ENCODE assay signal across 8 cellular contexts in genomic region chr14:29548948-29549370, GRCh38.
DNase-seq lines count a peak whose midpoint lies in the region; ATAC-seq and FAIRE-seq lines count a peak whose summit lies in the region.

No MANE protein-coding gene starts in this region.

- no peak overlapping the region for H3K4me3 Mint-ChIP-seq in activated naive CD4-positive, alpha-beta T cell treated with anti-CD3 and anti-CD28 coated beads, Interleukin-2, amount 10 ng/mL, durations not matched to agents 7 days and 5 days

- H3K27ac Mint-ChIP-seq in activated naive CD4-positive, alpha-beta T cell treated with anti-CD3 and anti-CD28 coated beads, Interleukin-2, amount 10 ng/mL, durations not matched to agents 7 days and 5 days, result no peak overlapping the region

- in situ Hi-C loops in T47D (cut with HindIII; ENCODE audit: low pct_unique_long_range_greater_than_20kb, low sequenced_read_pairs), result no loop called here

- no peaks in the 10 kb centered on the region for H3K4me1 Mint-ChIP-seq in activated naive CD4-positive, alpha-beta T cell treated with anti-CD3 and anti-CD28 coated beads, Interleukin-2, amount 10 ng/mL, durations not matched to agents 7 days and 5 days

- ATAC-seq in GM19395 (IDR thresholded peaks at IDR 0.05; ENCODE audit: unreplicated experiment) (peak; percentile 92), HG03565 (IDR thresholded peaks at IDR 0.05; ENCODE audit: unreplicated experiment) (peak; percentile 88)

- no peaks in the 10 kb centered on the region for H3K27me3 Mint-ChIP-seq in activated naive CD4-positive, alpha-beta T cell treated with anti-CD3 and anti-CD28 coated beads, Interleukin-2, amount 10 ng/mL, durations not matched to agents 7 days and 5 days

- CTCF ChIA-PET in activated naive CD4-positive, alpha-beta T cell treated with anti-CD3 and anti-CD28 coated beads, Interleukin-2, amount 10 ng/mL, durations not matched to agents 7 days and 5 days (lab: Charles Lee), result interaction anchor here (2.0 kb wide), 1 partner anchor 666 kb away, joined by 12 read pairs; no protein-coding TSS in a partner anchor

- DNase-seq in CMK (ENCODE audit: low read depth), result peak; percentile 21
- DNase-seq in NCI-H524 (lab: John Stamatoyannopoulos, UW), result peak; percentile 80 to 88
- DNase-seq in T47D (ENCODE audit: low read depth in 1 of 2, low spot score in 1 of 2), result peak; percentile 37 to 81
- peak; percentile 71 for DNase-seq in kidney glomerular epithelial cell (lab: John Stamatoyannopoulos, UW)
- peak; percentile 60 for DNase-seq in urothelium cell line (ENCODE audit: low spot score)
- DNase-seq in activated naive CD4-positive, alpha-beta T cell treated with anti-CD3 and anti-CD28 coated beads, Interleukin-2, amount 10 ng/mL, durations not matched to agents 7 days and 5 days, result no peak

- H3K36me3 Mint-ChIP-seq in activated naive CD4-positive, alpha-beta T cell treated with anti-CD3 and anti-CD28 coated beads, Interleukin-2, amount 10 ng/mL, durations not matched to agents 7 days and 5 days, result no peaks in the 10 kb centered on the region

- no peak for FAIRE-seq in urothelium cell line (lab: Jason Lieb, UNC)

- H3K9me3 Mint-ChIP-seq in activated naive CD4-positive, alpha-beta T cell treated with anti-CD3 and anti-CD28 coated beads, Interleukin-2, amount 10 ng/mL, durations not matched to agents 7 days and 5 days, result no peaks in the 10 kb centered on the region
